Comparison of ENCODE assay signal across 8 cellular contexts in genomic region chr5:142587354-142587965, GRCh38.
A peak's percentile ranks its signal among the peaks of the same experiment; 100 is the strongest.
DNase-seq lines count a peak whose midpoint lies in the region; ATAC-seq, FAIRE-seq and TF ChIP-seq lines count a peak whose summit lies in the region.

No MANE protein-coding gene starts in this region.

- CTCF ChIA-PET in WTC11 (lab: Charles Lee): interaction anchor here (0.6 to 1.7 kb wide), 18 partner anchors 10 to 580 kb away, joined by 3 to 11 read pairs (median 4); no protein-coding TSS in a partner anchor

- H3K36me3 Mint-ChIP-seq in WTC11: no peaks in the 10 kb centered on the region

- POLR2A ChIA-PET in WTC11 (lab: Charles Lee): no interaction called here

- no peaks in the 10 kb centered on the region; the same call in 1 of the 2 replicates for H3K27me3 Mint-ChIP-seq in WTC11 (ENCODE audit: low read depth)

- H3K4me1 Mint-ChIP-seq in WTC11: peaks cover 20% of the 10 kb centered on the region

- H3K9me3 Mint-ChIP-seq in WTC11: no peaks in the 10 kb centered on the region

- ATAC-seq in WTC11 (peak; percentile 81), GM21786 (IDR thresholded peaks at IDR 0.05; ENCODE audit: unreplicated experiment) (no peak)

- DNase-seq in NCI-H510A treated with DMSO at 0.1 percent for 48 hours (lab: John Stamatoyannopoulos, UW) (peak; percentile 7), NCI-H510A (lab: John Stamatoyannopoulos, UW) (no peak), HTR-8/SVneo (ENCODE audit: insufficient read length, low spot score) (peak; percentile 28), WTC11 (ENCODE audit: low spot score) (peak; percentile 53), iris pigment epithelial cell (ENCODE audit: low read depth) (peak; percentile 61), HK-2 (ENCODE audit: unreplicated experiment) (no peak), dedifferentiated amniotic fluid mesenchymal stem cell (ENCODE audit: extremely low spot score) (no peak)

- no peak for FAIRE-seq in HTR-8/SVneo (lab: Jason Lieb, UNC)

- no peak overlapping the region for H3K27ac Mint-ChIP-seq in WTC11

- H3K4me3 Mint-ChIP-seq in WTC11: no peak overlapping the region

- TF ChIP-seq CTCF in WTC11 (IDR thresholded peaks at IDR 0.05): peak; percentile 39; the same call in 1 of the 2 replicates

TF ChIP-seq in WTC11, 78 proteins besides CTCF, POLR2A, EP300 and RAD21:
- TF ChIP-seq SOX15 (CRISPR knock-in tag; IDR thresholded peaks at IDR 0.05) (no peak), USF2 (CRISPR knock-in tag; IDR thresholded peaks at IDR 0.05) (no peak), PRRX2 (CRISPR knock-in tag; IDR thresholded peaks at IDR 0.05) (no peak), ZBTB43 (CRISPR knock-in tag; IDR thresholded peaks at IDR 0.05) (no peak), RELA (CRISPR knock-in tag; IDR thresholded peaks at IDR 0.05; ENCODE audit: borderline replicate concordance) (no peak), NFYB (CRISPR knock-in tag; conservative IDR thresholded peaks at IDR 0.05; ENCODE audit: low read depth) (no peak), ATF1 (CRISPR knock-in tag; IDR thresholded peaks at IDR 0.05) (no peak), ZNF671 (CRISPR knock-in tag; IDR thresholded peaks at IDR 0.05) (no peak)
- TF ChIP-seq, protein P1, sequence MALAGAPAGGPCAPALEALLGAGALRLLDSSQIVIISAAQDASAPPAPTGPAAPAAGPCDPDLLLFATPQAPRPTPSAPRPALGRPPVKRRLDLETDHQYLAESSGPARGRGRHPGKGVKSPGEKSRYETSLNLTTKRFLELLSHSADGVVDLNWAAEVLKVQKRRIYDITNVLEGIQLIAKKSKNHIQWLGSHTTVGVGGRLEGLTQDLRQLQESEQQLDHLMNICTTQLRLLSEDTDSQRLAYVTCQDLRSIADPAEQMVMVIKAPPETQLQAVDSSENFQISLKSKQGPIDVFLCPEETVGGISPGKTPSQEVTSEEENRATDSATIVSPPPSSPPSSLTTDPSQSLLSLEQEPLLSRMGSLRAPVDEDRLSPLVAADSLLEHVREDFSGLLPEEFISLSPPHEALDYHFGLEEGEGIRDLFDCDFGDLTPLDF (CRISPR knock-in tag; IDR thresholded peaks at IDR 0.05): no peak
- TF ChIP-seq, protein P2, sequence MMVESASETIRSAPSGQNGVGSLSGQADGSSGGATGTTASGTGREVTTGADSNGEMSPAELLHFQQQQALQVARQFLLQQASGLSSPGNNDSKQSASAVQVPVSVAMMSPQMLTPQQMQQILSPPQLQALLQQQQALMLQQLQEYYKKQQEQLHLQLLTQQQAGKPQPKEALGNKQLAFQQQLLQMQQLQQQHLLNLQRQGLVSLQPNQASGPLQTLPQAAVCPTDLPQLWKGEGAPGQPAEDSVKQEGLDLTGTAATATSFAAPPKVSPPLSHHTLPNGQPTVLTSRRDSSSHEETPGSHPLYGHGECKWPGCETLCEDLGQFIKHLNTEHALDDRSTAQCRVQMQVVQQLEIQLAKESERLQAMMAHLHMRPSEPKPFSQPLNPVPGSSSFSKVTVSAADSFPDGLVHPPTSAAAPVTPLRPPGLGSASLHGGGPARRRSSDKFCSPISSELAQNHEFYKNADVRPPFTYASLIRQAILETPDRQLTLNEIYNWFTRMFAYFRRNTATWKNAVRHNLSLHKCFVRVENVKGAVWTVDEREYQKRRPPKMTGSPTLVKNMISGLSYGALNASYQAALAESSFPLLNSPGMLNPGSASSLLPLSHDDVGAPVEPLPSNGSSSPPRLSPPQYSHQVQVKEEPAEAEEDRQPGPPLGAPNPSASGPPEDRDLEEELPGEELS (CRISPR knock-in tag; IDR thresholded peaks at IDR 0.05): no peak

Comparison
In these comparisons a context has a peak if more than half of its experiments do, and no peak if none do; other contexts are left out.
1. DNase-seq: peak in NCI-H510A treated with DMSO at 0.1 percent for 48 hours (single experiment), HTR-8/SVneo (single experiment), WTC11 (single experiment) and iris pigment epithelial cell (single experiment); none in NCI-H510A (single experiment), HK-2 (single experiment) and dedifferentiated amniotic fluid mesenchymal stem cell (single experiment).